In genomic region chr17:73191443-73192218, GRCh38 we compare ENCODE assay signal across 8 cellular contexts.
DNase-seq lines count a peak whose midpoint lies in the region; ATAC-seq and FAIRE-seq lines count a peak whose summit lies in the region.

No MANE protein-coding gene starts in this region.

- peak; percentile 26 for ATAC-seq in HG02588 (IDR thresholded peaks at IDR 0.05; ENCODE audit: unreplicated experiment)
- ATAC-seq in GM19023 (IDR thresholded peaks at IDR 0.05; ENCODE audit: unreplicated experiment): no peak

- H3K4me3 ChIP-seq in skin epidermis: peak overlapping the region; percentile 63 to 99 (median 96)

- peak; percentile 61 for FAIRE-seq in G401.6 (lab: Jason Lieb, UNC)
- peak; percentile 68 for FAIRE-seq in TTC549 (lab: Jason Lieb, UNC)

- DNase-seq in NCI-H2081 (lab: John Stamatoyannopoulos, UW): peak; percentile 69 to 88
- DNase-seq in brain pericyte (ENCODE audit: low read depth, low spot score): peak; percentile 25
- peak; percentile 60 for DNase-seq in iPS-NIHi7 (ENCODE audit: extremely low spot score)

- peak overlapping the region in 19 of 21 experiments; percentile 66 to 93 (median 83) for H3K27ac ChIP-seq in skin epidermis

Comparison
In these comparisons a context has a peak if more than half of its experiments do, and no peak if none do; other contexts are left out.
1. DNase-seq: peak in every context shown above with its lines; median percentile 78 in NCI-H2081; 60 in iPS-NIHi7; 25 in brain pericyte.